ENCODE assay signal across 19 cellular contexts in genomic region chr10:50517626-50518025, GRCh38.
DNase-seq lines count a peak whose midpoint lies in the region; ATAC-seq and TF ChIP-seq lines count a peak whose summit lies in the region.
"Had no signal": no experiment of that assay in that cellular context is flagged by ENCODE, and none has a peak within 500 bp of the region (broad histone marks: within the 10 kb centered on the region; RNA-seq: fewer than 3 reads in every experiment).

No MANE protein-coding gene starts in this region.

- H3K4me3 Mint-ChIP-seq in naive B cell, result no peak overlapping the region
- H3K4me3 Mint-ChIP-seq: CD4-positive, alpha-beta T cell had no signal

- POLR2A ChIA-PET in IMR-90 (lab: Charles Lee; ENCODE audit: unreplicated experiment), result no interaction called here

- H2BK5ac ChIP-seq in IMR-90 (ENCODE audit: low read depth, low read length, poor library complexity, severe bottlenecking), result no peak overlapping the region

- H4K8ac ChIP-seq in IMR-90 (ENCODE audit: low read depth in 2 of 2, low read length in 2 of 2), result no peak overlapping the region

- H3K27ac ChIP-seq in IMR-90 (ENCODE audit: insufficient read depth, low read length) (no peak overlapping the region), fibroblast of lung (ENCODE audit: insufficient read depth, low read length) (no peak overlapping the region), breast epithelium (no peak overlapping the region), suprapubic skin (no peak overlapping the region)
- H3K27ac ChIP-seq: BLaER1, Peyer's patch had no signal

- no peak overlapping the region for H2AFZ ChIP-seq in IMR-90 (replicated peaks; ENCODE audit: low read length, poor library complexity)
- H2AFZ ChIP-seq in fibroblast of lung (ENCODE audit: low read length), result no peak overlapping the region

- no peaks in the 10 kb centered on the region for H3K27me3 ChIP-seq in IMR-90 (ENCODE audit: control insufficient read depth, insufficient read depth, low read length)
- H3K27me3 ChIP-seq in fibroblast of lung (ENCODE audit: control insufficient read depth, insufficient read depth, low read length), result no peaks in the 10 kb centered on the region
- H3K27me3 ChIP-seq in breast epithelium, result no peaks in the 10 kb centered on the region
- H3K27me3 ChIP-seq in suprapubic skin, result no peaks in the 10 kb centered on the region
- H3K27me3 ChIP-seq: BLaER1, Peyer's patch had no signal

- H3K4me3 ChIP-seq in IMR-90 (ENCODE audit: insufficient read depth, low read depth, low read length), result no peak overlapping the region
- no peak overlapping the region for H3K4me3 ChIP-seq in astrocyte of the spinal cord (ENCODE audit: low read depth, low read length)
- H3K4me3 ChIP-seq in fibroblast of lung (replicated peaks in 1 of 4; ENCODE audit: control extremely low read depth in 1 of 4, insufficient read depth in 1 of 4, low read depth in 3 of 4, low read length in 4 of 4), result no peak overlapping the region
- no peak overlapping the region for H3K4me3 ChIP-seq in breast epithelium
- no peak overlapping the region for H3K4me3 ChIP-seq in suprapubic skin
- H3K4me3 ChIP-seq: BLaER1, Peyer's patch had no signal

- dilution Hi-C loops in IMR-90 (cut with HindIII; ENCODE audit: low sequenced_read_pairs, unreplicated experiment), result no loop called here

- DNase-seq in IMR-90 (peak; percentile 32), astrocyte of the spinal cord (ENCODE audit: low read depth, low spot score) (peak; percentile 25), fibroblast of lung (ENCODE audit: low read depth in 2 of 2) (peak in 1 of 2 donors; percentile 50), naive B cell (no peak), breast epithelium (ENCODE audit: low spot score in 2 of 2) (no peak), suprapubic skin (ENCODE audit: low spot score in 2 of 2) (no peak), NCI-H526 (lab: John Stamatoyannopoulos, UW) (no peak)
- DNase-seq: Calu3; CD4-positive, alpha-beta T cell; GDM1; H7; Kasumi-1; NCI-H1417; NCI-H1694 treated with DMSO at 0.1 percent for 48 hours; NCI-H2081 treated with DMSO at 0.1 percent for 48 hours; NCI-H2171 treated with DMSO at 0.1 percent for 48 hours; NCI-H524 treated with DMSO at 0.1 percent for 48 hours; Peyer's patch had no signal

- no peak overlapping the region for H3K56ac ChIP-seq in IMR-90 (ENCODE audit: extremely low read depth, insufficient read depth, low read length)

- H3K27ac Mint-ChIP-seq in naive B cell, result peak overlapping the region in 4 of 6 donors; percentile 5 to 76 (median 41)
- H3K27ac Mint-ChIP-seq: CD4-positive, alpha-beta T cell had no signal

- no CpG with 5 or more reads among the region's 3 CpGs for WGBS in IMR-90 (ENCODE audit: extremely low coverage in 2 of 2, insufficient read length in 1 of 2), 2 experiments
- WGBS in suprapubic skin, result 79% methylated on average over 3 of the region's 3 CpGs

- no TSS peak for BruUV-seq in IMR-90 (replicated peaks; lab: Mats Ljungman, UMichigan)

- H3K27me3 Mint-ChIP-seq in naive B cell, result no peaks in the 10 kb centered on the region
- H3K27me3 Mint-ChIP-seq: CD4-positive, alpha-beta T cell had no signal

- H3K4me2 ChIP-seq in IMR-90 (ENCODE audit: low read depth, low read length), result peak overlapping the region; percentile 66
- peak overlapping the region; percentile 29 for H3K4me2 ChIP-seq in fibroblast of lung (ENCODE audit: extremely low read depth, insufficient read depth, low read length)
- H3K4me2 ChIP-seq: BLaER1 had no signal

- ATAC-seq in IMR-90 (ENCODE audit: low read depth) (peak; percentile 40; the same call in 1 of the 2 replicates), naive B cell (ENCODE audit: low read depth in 2 of 2) (no peak)

- H3K4me1 Mint-ChIP-seq in naive B cell, result peaks cover 3 to 21% (median 13%) of the 10 kb centered on the region in 3 donors

- no peak overlapping the region for H2BK20ac ChIP-seq in IMR-90 (ENCODE audit: low read depth, low read length)

- H3K9ac ChIP-seq in IMR-90 (ENCODE audit: low read depth, low read length), result no peak overlapping the region
- no peak overlapping the region for H3K9ac ChIP-seq in fibroblast of lung (ENCODE audit: insufficient read depth, low read length)
- H3K9ac ChIP-seq: BLaER1 had no signal

- H3K36me3 ChIP-seq in IMR-90 (ENCODE audit: control insufficient read depth, insufficient read depth, low read length) (peaks cover 3% of the 10 kb centered on the region; the same call in 1 of the 2 replicates), fibroblast of lung (ENCODE audit: control insufficient read depth, insufficient read depth, low read length) (no peaks in the 10 kb centered on the region), breast epithelium (no peaks in the 10 kb centered on the region), suprapubic skin (no peaks in the 10 kb centered on the region)
- H3K36me3 ChIP-seq: BLaER1, Peyer's patch had no signal

- no peak overlapping the region for H4K5ac ChIP-seq in IMR-90 (ENCODE audit: low read depth, low read length)

- no peak overlapping the region for H2AK9ac ChIP-seq in IMR-90 (replicated peaks; ENCODE audit: low read depth, low read length, poor library complexity)

- TF ChIP-seq POLR2A in IMR-90 (IDR thresholded peaks at IDR 0.05; ENCODE audit: low read depth, low read length) (no peak), breast epithelium (IDR thresholded peaks at IDR 0.05) (no peak), suprapubic skin (IDR thresholded peaks at IDR 0.05) (no peak)

- 0 out of 2 replicates have a peak, but pooled peaks cover under 1% of the 10 kb centered on the region for H3K9me1 ChIP-seq in IMR-90 (ENCODE audit: insufficient read depth, low read length)

- H3K14ac ChIP-seq in IMR-90 (replicated peaks; ENCODE audit: low read depth, low read length), result no peak overlapping the region

- TF ChIP-seq EP300 in suprapubic skin (IDR thresholded peaks at IDR 0.05), result no peak

- no peak overlapping the region for H2AK5ac ChIP-seq in IMR-90 (ENCODE audit: low read depth, low read length)

- H3K79me1 ChIP-seq in IMR-90 (ENCODE audit: low read depth in 1 of 2, low read length in 2 of 2), result peaks cover 0 to 14% of the 10 kb centered on the region in 2 experiments; a peak in 2 of 4 replicates

- in situ Hi-C loops in IMR-90 (cut with MboI; ENCODE audit: low sequenced_read_pairs) (no loop called here), astrocyte of the spinal cord (cut with HindIII; ENCODE audit: low sequenced_read_pairs) (no loop called here)

- no peak overlapping the region for H3K18ac ChIP-seq in IMR-90 (ENCODE audit: low read depth, low read length)

- H3K36me3 Mint-ChIP-seq in naive B cell, result peaks cover 12 to 28% of the 10 kb centered on the region in 2 donors

- H2BK120ac ChIP-seq in IMR-90 (ENCODE audit: low read depth, low read length), result no peak overlapping the region

- H3K4ac ChIP-seq in IMR-90 (ENCODE audit: low read depth, low read length), result no peak overlapping the region

- H3K9me3 ChIP-seq in IMR-90 (ENCODE audit: control insufficient read depth, insufficient read depth, low read length) (no peaks in the 10 kb centered on the region), fibroblast of lung (ENCODE audit: control insufficient read depth, insufficient read depth, low read depth, low read length) (no peaks in the 10 kb centered on the region), breast epithelium (no peaks in the 10 kb centered on the region), suprapubic skin (no peaks in the 10 kb centered on the region)
- H3K9me3 ChIP-seq: BLaER1, Peyer's patch had no signal

- no peaks in the 10 kb centered on the region for H3K79me2 ChIP-seq in fibroblast of lung (ENCODE audit: control insufficient read depth, insufficient read depth, low read length)

- CTCF ChIA-PET in IMR-90 (lab: Yijun Ruan, JAX), result interaction anchor here (0.6 kb wide), 1 partner anchor 80 kb away, joined by 3 read pairs; no protein-coding TSS in a partner anchor

- TF ChIP-seq CTCF in IMR-90 (conservative IDR thresholded peaks at IDR 0.05; ENCODE audit: low read depth, low read length) (no peak), astrocyte of the spinal cord (IDR thresholded peaks at IDR 0.05; ENCODE audit: low read depth, low read length) (no peak), fibroblast of lung (conservative IDR thresholded peaks at IDR 0.05 in 1 of 2, IDR thresholded peaks at IDR 0.05 in 1 of 2; ENCODE audit: low read depth in 1 of 2, low read length in 2 of 2) (no peak), breast epithelium (IDR thresholded peaks at IDR 0.05) (no peak), suprapubic skin (IDR thresholded peaks at IDR 0.05) (no peak)

- intact Hi-C loops in IMR-90 (cut with micrococcal nuclease), result no loop called here
- intact Hi-C loops in breast epithelium (cut with DNase I; ENCODE audit: low total_unique reads), result loop anchor here (10.0 kb wide), 1 partner anchor 1073 kb away; no protein-coding TSS in a partner anchor

- no peak overlapping the region for H4K91ac ChIP-seq in IMR-90 (ENCODE audit: insufficient read depth, low read depth, low read length)

- H4K20me1 ChIP-seq in IMR-90 (ENCODE audit: insufficient read depth, low read length), result no peaks in the 10 kb centered on the region
- no peaks in the 10 kb centered on the region for H4K20me1 ChIP-seq in fibroblast of lung (ENCODE audit: control insufficient read depth, extremely low read depth, insufficient read depth, low read length)
- H4K20me1 ChIP-seq: BLaER1 had no signal

- H2BK15ac ChIP-seq in IMR-90 (ENCODE audit: low read depth, low read length), result no peak overlapping the region

- H3K4me1 ChIP-seq in IMR-90 (ENCODE audit: control insufficient read depth, insufficient read depth, low read length), result peaks cover 2% of the 10 kb centered on the region
- H3K4me1 ChIP-seq in fibroblast of lung (ENCODE audit: control insufficient read depth, extremely low read depth, insufficient read depth, low read length), result no peaks in the 10 kb centered on the region
- H3K4me1 ChIP-seq in breast epithelium, result no peaks in the 10 kb centered on the region
- H3K4me1 ChIP-seq in suprapubic skin, result peaks cover 10% of the 10 kb centered on the region
- H3K4me1 ChIP-seq: BLaER1 had no signal

- no peaks in the 10 kb centered on the region for H3K9me3 Mint-ChIP-seq in naive B cell
- H3K9me3 Mint-ChIP-seq: CD4-positive, alpha-beta T cell had no signal

- TF ChIP-seq RAD21 in IMR-90 (IDR thresholded peaks at IDR 0.05; ENCODE audit: low read length), result no peak

- H3K23ac ChIP-seq in IMR-90 (ENCODE audit: low read depth, low read length), result no peak overlapping the region

TF ChIP-seq in IMR-90, 13 proteins besides CTCF, POLR2A, EP300 and RAD21 (continues in another document):
- TF ChIP-seq MAFK (IDR thresholded peaks at IDR 0.05; ENCODE audit: low read depth, low read length) (no peak), CHD1 (IDR thresholded peaks at IDR 0.05; ENCODE audit: low read depth, low read length) (no peak), RCOR1 (IDR thresholded peaks at IDR 0.05; ENCODE audit: insufficient replicate concordance, low read length) (no peak), FOS (IDR thresholded peaks at IDR 0.05; ENCODE audit: low read depth, low read length) (no peak), NFE2L2 (IDR thresholded peaks at IDR 0.05; ENCODE audit: low read depth, low read length) (no peak), CEBPB (IDR thresholded peaks at IDR 0.05; ENCODE audit: low read depth, low read length) (no peak)

Comparison
In these comparisons a context has a peak if more than half of its experiments do, and no peak if none do; other contexts are left out.
1. DNase-seq: peak in IMR-90 (single experiment) and astrocyte of the spinal cord (single experiment); none in naive B cell (single experiment), breast epithelium (0 of 2), suprapubic skin (0 of 2) and NCI-H526 (0 of 2).